ENCODE assay signal across 1 cellular context in the genomic region with DNA sequence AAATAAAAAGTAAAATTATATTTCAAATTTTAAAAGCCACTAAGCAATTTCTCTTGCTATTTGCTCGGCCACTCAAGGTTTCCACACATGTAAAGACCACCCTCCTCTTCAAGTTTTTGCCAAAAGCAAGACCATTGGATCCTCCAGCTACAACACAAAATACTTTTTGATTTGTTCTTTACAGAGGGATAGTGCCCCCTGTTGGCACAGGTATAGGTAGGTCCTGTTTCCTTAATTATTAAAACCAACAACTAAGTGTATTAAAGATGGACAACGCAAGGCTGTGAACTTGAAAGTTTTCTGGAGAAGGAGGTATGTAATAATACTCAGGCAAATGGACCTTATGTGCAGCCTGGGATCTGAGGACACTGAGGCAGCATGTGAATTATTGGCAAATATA.
TF ChIP-seq lines count a peak whose summit lies in the region.

No MANE protein-coding gene starts in this region.

TF ChIP-seq in HepG2, 621 proteins besides CTCF, POLR2A, EP300 and RAD21:
- TF ChIP-seq NR2F6 (IDR thresholded peaks at IDR 0.05): no peak
- TF ChIP-seq NR2F6 (CRISPR knock-in tag; IDR thresholded peaks at IDR 0.05): no peak
- TF ChIP-seq STAG1 (CRISPR knock-in tag; IDR thresholded peaks at IDR 0.05): peak; percentile 67
